Comparison of ENCODE assay signal across 25 cellular contexts in genomic region chr1:119220980-119221379, GRCh38.
DNase-seq lines count a peak whose midpoint lies in the region; ATAC-seq and TF ChIP-seq lines count a peak whose summit lies in the region.
"Had no signal": no experiment of that assay in that cellular context is flagged by ENCODE, and none has a peak within 500 bp of the region (broad histone marks: within the 10 kb centered on the region; RNA-seq: fewer than 3 reads in every experiment).

No MANE protein-coding gene starts in this region.

- DNase-seq in AG08396 (ENCODE audit: low spot score): peak; percentile 24
- peak; percentile 17 for DNase-seq in HCEC 1CT
- DNase-seq in brain microvascular endothelial cell: peak; percentile 51
- peak; percentile 56 for DNase-seq in kidney tubule cell (ENCODE audit: low spot score)
- no peak for DNase-seq in stimulated activated naive CD4-positive, alpha-beta T cell (lab: John Stamatoyannopoulos, UW)
- DNase-seq: activated CD4-positive, alpha-beta memory T cell treated with anti-CD3 and anti-CD28 coated beads, Interleukin-2, amount 10 ng/mL, durations not matched to agents 7 days and 5 days; C1 segment of cervical spinal cord; hippocampal formation; immature natural killer cell; left ventricle myocardium inferior; MV-4-11; NCI-H1694; NCI-H510A treated with DMSO at 0.1 percent for 48 hours; nephron progenitor cell; SIG-M5; stimulated activated CD8-positive, alpha-beta memory T cell treated with anti-CD3 and anti-CD28 coated beads, Interleukin-4, amount 100 ng/mL, for 48 hours; SW 1271 had no signal

- ATAC-seq in GM21515 (IDR thresholded peaks at IDR 0.05; ENCODE audit: unreplicated experiment) (no peak), HG02610 (IDR thresholded peaks at IDR 0.05; ENCODE audit: unreplicated experiment) (no peak), HG03175 (IDR thresholded peaks at IDR 0.05; ENCODE audit: unreplicated experiment) (no peak)
- ATAC-seq: A549, gastroesophageal sphincter, Panc1 had no signal

- no peak for TF ChIP-seq CTCF in brain microvascular endothelial cell (IDR thresholded peaks at IDR 0.05; ENCODE audit: low read depth, low read length, missing control alignments)

- H3K27ac ChIP-seq in brain microvascular endothelial cell: no peak overlapping the region
- H3K27ac ChIP-seq: A549, gastroesophageal sphincter, KMS-11, left ventricle myocardium inferior, parathyroid adenoma had no signal

- no peak overlapping the region for H3K4me3 ChIP-seq in brain microvascular endothelial cell (ENCODE audit: low read depth, low read length)
- H3K4me3 ChIP-seq: A549, gastroesophageal sphincter, left ventricle myocardium inferior had no signal

- no peaks in the 10 kb centered on the region for H3K27me3 ChIP-seq in brain microvascular endothelial cell (replicated peaks)
- H3K27me3 ChIP-seq: gastroesophageal sphincter had no signal

- H3K36me3 ChIP-seq in brain microvascular endothelial cell (replicated peaks): no peaks in the 10 kb centered on the region
- H3K36me3 ChIP-seq: left ventricle myocardium inferior had no signal

- in situ Hi-C loops in brain microvascular endothelial cell (cut with HindIII; ENCODE audit: low pct_ligation_motif_present, low sequenced_read_pairs): no loop called here

Comparison
In these comparisons a context has a peak if more than half of its experiments do, and no peak if none do; other contexts are left out.
1. DNase-seq: peak in AG08396 (single experiment), HCEC 1CT (single experiment), brain microvascular endothelial cell (single experiment) and kidney tubule cell (single experiment); none in stimulated activated naive CD4-positive, alpha-beta T cell (0 of 6).